43 cellular contexts compared by ENCODE assay signal in the genomic region with DNA sequence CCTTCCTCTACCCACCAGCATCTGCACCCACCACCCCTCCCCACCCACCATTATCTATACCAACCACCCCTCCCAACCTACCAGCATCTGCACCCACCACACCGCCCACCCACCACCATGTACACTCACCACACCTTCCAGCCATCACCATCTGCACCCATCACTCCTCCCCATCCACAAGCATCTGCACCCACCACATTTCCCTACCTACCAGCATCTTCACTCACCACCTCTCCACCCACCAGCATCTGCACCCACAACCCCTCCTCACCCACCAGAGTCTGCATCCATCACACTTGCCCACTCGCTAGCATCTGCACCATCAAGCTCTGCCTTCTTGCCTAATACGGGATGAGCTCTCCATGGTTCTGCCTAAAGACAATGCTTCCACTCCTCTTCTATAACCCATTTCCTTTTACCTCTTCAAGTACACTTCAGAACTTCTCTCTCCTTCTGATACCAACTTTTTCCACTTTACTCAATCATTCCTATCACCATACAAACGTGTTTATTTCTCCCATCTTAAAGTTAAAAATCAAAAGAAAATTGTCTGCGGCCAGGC. TPM values are rescaled to one million over a fixed set of nuclear protein-coding genes. Genes with fewer than 3 reads are reported as not detected.
"Had no signal": no experiment of that assay in that cellular context is flagged by ENCODE, and none has a peak within 500 bp of the region (broad histone marks: within the 10 kb centered on the region; RNA-seq: fewer than 3 reads in every experiment).

No MANE protein-coding gene starts in this region.

- H3K27ac ChIP-seq: brain microvascular endothelial cell, epithelial cell of prostate, esophagus squamous epithelium, gastroesophageal sphincter, heart right ventricle had no signal

- H3K9me3 Mint-ChIP-seq: activated T-helper 1 cell treated with anti-CD3 and anti-CD28 coated beads, Interleukin-12 subunit alpha, Interleukin-12 subunit beta, Interleukin-2, Interleukin-4 antibody, amounts not matched to agents 30 ng/mL and 10 ng/mL and 1 ng/mL, durations not matched to agents 14 hours and 24 hours and 36 hours; T-helper 1 cell treated with Interleukin-12 subunit alpha and Interleukin-12 subunit beta and Interleukin-4 antibody, amounts not matched to agents 30 μg/mL and 1 μg/mL, for 36 hours had no signal

- H3K4me1 Mint-ChIP-seq: activated CD4-positive, alpha-beta T cell treated with anti-CD3 and anti-CD28 coated beads for 36 hours; activated CD4-positive, alpha-beta T cell treated with anti-CD3 and anti-CD28 coated beads, Interleukin-2, amount 10 ng/mL, durations not matched to agents 24 days and 14 days; activated CD8-positive, alpha-beta memory T cell treated with anti-CD3 and anti-CD28 coated beads, Interleukin-2, amount 10 ng/mL, durations not matched to agents 7 days and 5 days; T-cell had no signal

- H3K36me3 Mint-ChIP-seq: activated CD8-positive, alpha-beta memory T cell treated with anti-CD3 and anti-CD28 coated beads, Interleukin-2, amount 10 ng/mL, durations not matched to agents 7 days and 5 days; activated naive CD8-positive, alpha-beta T cell; T-cell had no signal

- H3K36me3 ChIP-seq: brain microvascular endothelial cell, esophagus squamous epithelium, gastroesophageal sphincter, heart right ventricle had no signal

- ATAC-seq: activated CD4-positive, alpha-beta T cell treated with anti-CD3 and anti-CD28 coated beads for 36 hours; activated CD8-positive, alpha-beta memory T cell treated with anti-CD3 and anti-CD28 coated beads, Interleukin-2, amount 10 ng/mL, durations not matched to agents 7 days and 5 days; activated CD8-positive, alpha-beta T cell treated with anti-CD3 and anti-CD28 coated beads, Interleukin-2, amount 10 ng/mL, durations not matched to agents 7 days and 5 days; gastroesophageal sphincter; heart right ventricle; T-cell had no signal

- FAIRE-seq: astrocyte, colon, endometrium, endothelial cell of umbilical vein had no signal

- H3K4me3 ChIP-seq: esophagus squamous epithelium, gastroesophageal sphincter, heart right ventricle had no signal

- H3K27ac Mint-ChIP-seq: activated CD4-positive, alpha-beta memory T cell treated with anti-CD3 and anti-CD28 coated beads for 36 hours; activated CD4-positive, alpha-beta T cell treated with anti-CD3 and anti-CD28 coated beads for 36 hours; activated CD4-positive, alpha-beta T cell treated with anti-CD3 and anti-CD28 coated beads, Interleukin-2, amount 10 ng/mL, durations not matched to agents 24 days and 14 days; activated CD8-positive, alpha-beta memory T cell treated with anti-CD3 and anti-CD28 coated beads, Interleukin-2, amount 10 ng/mL, durations not matched to agents 7 days and 5 days; activated CD8-positive, alpha-beta T cell treated with anti-CD3 and anti-CD28 coated beads, Interleukin-2, amount 10 ng/mL, durations not matched to agents 7 days and 5 days; activated naive CD8-positive, alpha-beta T cell; activated T-helper 1 cell treated with anti-CD3 and anti-CD28 coated beads, Interleukin-12 subunit alpha, Interleukin-12 subunit beta, Interleukin-2, Interleukin-4 antibody, amounts not matched to agents 30 ng/mL and 10 ng/mL and 1 ng/mL, durations not matched to agents 14 hours and 24 hours and 36 hours; activated T-helper 2 cell treated with anti-CD3 and anti-CD28 coated beads, Interferon-gamma antibody, Interleukin-2, Interleukin-4, amounts not matched to agents 10 μg/mL and 5 μg/mL and 100 μg/mL, durations not matched to agents 14 hours and 24 hours and 36 hours; T-cell; T-helper 1 cell treated with Interleukin-12 subunit alpha and Interleukin-12 subunit beta and Interleukin-4 antibody, amounts not matched to agents 30 μg/mL and 1 μg/mL, for 36 hours had no signal

- H3K27me3 ChIP-seq: brain microvascular endothelial cell, gastroesophageal sphincter, heart right ventricle had no signal

- H3K4me3 Mint-ChIP-seq: activated CD4-positive, alpha-beta memory T cell treated with anti-CD3 and anti-CD28 coated beads for 36 hours; activated CD4-positive, alpha-beta T cell treated with anti-CD3 and anti-CD28 coated beads for 36 hours; activated CD4-positive, alpha-beta T cell treated with anti-CD3 and anti-CD28 coated beads, Interleukin-2, amount 10 ng/mL, durations not matched to agents 24 days and 14 days; activated CD8-positive, alpha-beta memory T cell treated with anti-CD3 and anti-CD28 coated beads, Interleukin-2, amount 10 ng/mL, durations not matched to agents 7 days and 5 days; activated CD8-positive, alpha-beta T cell treated with anti-CD3 and anti-CD28 coated beads, Interleukin-2, amount 10 ng/mL, durations not matched to agents 7 days and 5 days; activated naive CD8-positive, alpha-beta T cell; activated T-helper 1 cell treated with anti-CD3 and anti-CD28 coated beads, Interleukin-12 subunit alpha, Interleukin-12 subunit beta, Interleukin-2, Interleukin-4 antibody, amounts not matched to agents 30 ng/mL and 10 ng/mL and 1 ng/mL, durations not matched to agents 14 hours and 24 hours and 36 hours; T-cell; T-helper 1 cell treated with Interleukin-12 subunit alpha and Interleukin-12 subunit beta and Interleukin-4 antibody, amounts not matched to agents 30 μg/mL and 1 μg/mL, for 36 hours had no signal

- DNase-seq: activated CD4-positive, alpha-beta memory T cell treated with anti-CD3 and anti-CD28 coated beads for 36 hours; activated CD4-positive, alpha-beta T cell treated with anti-CD3 and anti-CD28 coated beads for 36 hours; activated CD4-positive, alpha-beta T cell treated with anti-CD3 and anti-CD28 coated beads, Interleukin-2, amount 10 ng/mL, durations not matched to agents 24 days and 14 days; activated CD4-positive, CD25-positive, alpha-beta regulatory T cell; activated CD4-positive, CD25-positive, alpha-beta regulatory T cell treated with anti-CD3 and anti-CD28 coated beads, Interleukin-2, amount 50 U/mL, for 72 hours; activated CD8-positive, alpha-beta memory T cell treated with anti-CD3 and anti-CD28 coated beads, Interleukin-2, amount 10 ng/mL, durations not matched to agents 7 days and 5 days; activated CD8-positive, alpha-beta memory T cell treated with anti-CD3 and anti-CD28 coated beads, Interleukin-2, amount 50 U/mL, for 4 hours; activated CD8-positive, alpha-beta T cell treated with anti-CD3 and anti-CD28 coated beads, Interleukin-2, amount 10 ng/mL, durations not matched to agents 7 days and 5 days; activated effector memory CD4-positive, alpha-beta T cell treated with anti-CD3 and anti-CD28 coated beads, Interleukin-2, amount 50 U/mL, for 16 hours; activated naive CD4-positive, alpha-beta T cell; activated naive CD4-positive, alpha-beta T cell treated with anti-CD3 and anti-CD28 coated beads, Interleukin-2, amount 50 U/mL, for 16 hours; activated T-cell treated with anti-CD3 and anti-CD28 coated beads, Interleukin-2, amount 50 U/mL, for 1 hour; activated T-cell treated with anti-CD3 and anti-CD28 coated beads, Interleukin-2, amount 50 U/mL, for 48 hours; amniotic stem cell; anterior cingulate cortex; brain microvascular endothelial cell; caudate nucleus; cortex of kidney; dermis blood vessel endothelial cell; effector CD8-positive, alpha-beta T cell; esophagus squamous epithelium; foreskin melanocyte; heart right ventricle; T-cell; T-helper 9 cell had no signal

- H3K4me1 ChIP-seq: esophagus squamous epithelium, gastroesophageal sphincter had no signal

- H3K27me3 Mint-ChIP-seq: activated CD4-positive, alpha-beta T cell treated with anti-CD3 and anti-CD28 coated beads, Interleukin-2, amount 10 ng/mL, durations not matched to agents 24 days and 14 days had no signal

RNA-seq across cellular contexts. Expression of a gene that starts 2.4 kb away (rescaled TPM):
- total RNA-seq: activated CD4-positive, alpha-beta memory T cell treated with anti-CD3 and anti-CD28 coated beads for 36 hours; activated CD4-positive, alpha-beta T cell treated with anti-CD3 and anti-CD28 coated beads for 36 hours; activated CD4-positive, alpha-beta T cell treated with anti-CD3 and anti-CD28 coated beads, Interleukin-2, amount 10 ng/mL, durations not matched to agents 24 days and 14 days; activated CD8-positive, alpha-beta memory T cell treated with anti-CD3 and anti-CD28 coated beads for 36 hours; activated CD8-positive, alpha-beta memory T cell treated with anti-CD3 and anti-CD28 coated beads, Interleukin-2, amount 10 ng/mL, durations not matched to agents 7 days and 5 days; activated CD8-positive, alpha-beta T cell treated with anti-CD3 and anti-CD28 coated beads, Interleukin-2, amount 10 ng/mL, durations not matched to agents 7 days and 5 days; activated T-helper 1 cell treated with anti-CD3 and anti-CD28 coated beads, Interleukin-12 subunit alpha, Interleukin-12 subunit beta, Interleukin-2, Interleukin-4 antibody, amounts not matched to agents 30 ng/mL and 10 ng/mL and 1 ng/mL, durations not matched to agents 14 hours and 24 hours and 36 hours; activated T-helper 2 cell treated with anti-CD3 and anti-CD28 coated beads, Interferon-gamma antibody, Interleukin-2, Interleukin-4, amounts not matched to agents 10 μg/mL and 5 μg/mL and 100 μg/mL, durations not matched to agents 14 hours and 24 hours and 36 hours; astrocyte; chondrocyte; dermis blood vessel endothelial cell; endothelial cell of umbilical vein; esophagus squamous epithelium; fibroblast of lung; fibroblast of villous mesenchyme; gastroesophageal sphincter; glomerular endothelial cell; heart right ventricle; T-cell; T-helper 2 cell treated with Interferon-gamma antibody and Interleukin-4, amounts not matched to agents 100 ng/mL and 5 ng/mL, for 36 hours had no signal
- polyA plus RNA-seq: adipose tissue, endothelial cell of umbilical vein, esophagus, fibroblast of lung, heart right ventricle had no signal
